ENCODE assay signal across 8 cellular contexts in the genomic region with DNA sequence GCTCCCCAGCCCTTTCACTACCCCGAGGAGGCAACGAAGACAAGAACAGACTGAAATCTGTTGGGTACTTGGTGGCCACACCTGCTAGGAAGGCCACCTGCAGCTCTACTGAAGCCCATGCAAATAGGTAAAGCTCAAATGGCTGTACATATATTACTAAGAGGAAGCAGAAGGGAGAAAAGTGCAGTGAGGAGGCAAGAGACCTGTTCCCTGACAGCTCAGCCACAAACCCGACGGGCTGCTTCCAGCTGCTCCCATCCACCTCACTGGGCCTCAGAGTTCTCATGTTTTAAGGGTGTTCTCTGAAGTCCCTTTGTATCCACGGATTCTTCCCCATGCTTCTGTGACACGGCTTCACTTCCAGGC. TPM values are rescaled to one million over a fixed set of nuclear protein-coding genes. Genes with fewer than 3 reads are reported as not detected.
DNase-seq lines count a peak whose midpoint lies in the region; ATAC-seq and TF ChIP-seq lines count a peak whose summit lies in the region.

No MANE protein-coding gene starts in this region.

- H2AFZ ChIP-seq in IMR-90 (replicated peaks; ENCODE audit: low read length, poor library complexity): peak overlapping the region; percentile 83
- no peak overlapping the region for H2AFZ ChIP-seq in smooth muscle cell (ENCODE audit: low read depth)

- H2AK5ac ChIP-seq in IMR-90 (ENCODE audit: low read depth, low read length): peak overlapping the region; percentile 97

- peak overlapping the region; percentile 96 for H2BK5ac ChIP-seq in IMR-90 (ENCODE audit: low read depth, low read length, poor library complexity, severe bottlenecking)

- H3K18ac ChIP-seq in IMR-90 (ENCODE audit: low read depth, low read length): peak overlapping the region; percentile 92

- dilution Hi-C loops in IMR-90 (cut with HindIII; ENCODE audit: low sequenced_read_pairs, unreplicated experiment): no loop called here

- H3K9me1 ChIP-seq in IMR-90 (ENCODE audit: insufficient read depth, low read length): peaks cover 48% of the 10 kb centered on the region

- H3K4me2 ChIP-seq in IMR-90 (ENCODE audit: low read depth, low read length) (peak overlapping the region; percentile 32), smooth muscle cell (peak overlapping the region; percentile 46)

- H3K36me3 Mint-ChIP-seq in activated naive CD4-positive, alpha-beta T cell treated with anti-CD3 and anti-CD28 coated beads, Interleukin-2, amount 10 ng/mL, durations not matched to agents 7 days and 5 days: no peaks in the 10 kb centered on the region

- peak overlapping the region; percentile 95 for H2AK9ac ChIP-seq in IMR-90 (replicated peaks; ENCODE audit: low read depth, low read length, poor library complexity)

- intact Hi-C loops in IMR-90 (cut with micrococcal nuclease): loop anchor here (1.0 kb wide), 1 partner anchor 35 kb away; no protein-coding TSS in a partner anchor

- TF ChIP-seq RAD21 in IMR-90 (IDR thresholded peaks at IDR 0.05; ENCODE audit: low read length): no peak

- CTCF ChIA-PET in IMR-90 (lab: Yijun Ruan, JAX): interaction anchor here (0.6 kb wide), 1 partner anchor 10 kb away, joined by 3 read pairs; no protein-coding TSS in a partner anchor
- CTCF ChIA-PET in activated naive CD4-positive, alpha-beta T cell treated with anti-CD3 and anti-CD28 coated beads, Interleukin-2, amount 10 ng/mL, durations not matched to agents 7 days and 5 days (lab: Charles Lee): no interaction called here

- WGBS in IMR-90 (ENCODE audit: extremely low coverage in 2 of 2, insufficient read length in 1 of 2), 2 experiments: no CpG with 5 or more reads among the region's 6 CpGs
- whole genome bisulfite sequencing in smooth muscle cell (ENCODE audit: low lambda C conversion rate): 40% methylated on average over 6 of the region's 6 CpGs

- no peaks in the 10 kb centered on the region for H3K27me3 ChIP-seq in IMR-90 (ENCODE audit: control insufficient read depth, insufficient read depth, low read length)
- H3K27me3 ChIP-seq in smooth muscle cell (ENCODE audit: low read depth): no peaks in the 10 kb centered on the region

- H3K23ac ChIP-seq in IMR-90 (ENCODE audit: low read depth, low read length): peak overlapping the region; percentile 86

- H3K4me1 ChIP-seq in IMR-90 (ENCODE audit: control insufficient read depth, insufficient read depth, low read length) (peaks cover 57% of the 10 kb centered on the region), smooth muscle cell (ENCODE audit: low read depth) (peaks cover 22% of the 10 kb centered on the region)

- peak; percentile 97 for ATAC-seq in GM21526 (IDR thresholded peaks at IDR 0.05; ENCODE audit: low FRiP score, unreplicated experiment)
- ATAC-seq in IMR-90 (ENCODE audit: low read depth): no peak
- ATAC-seq in esophagus mucosa: peak; percentile 51

- peak overlapping the region; percentile 63 to 94; a peak in 3 of 4 replicates for H4K8ac ChIP-seq in IMR-90 (ENCODE audit: low read depth in 2 of 2, low read length in 2 of 2)

- H3K4me1 Mint-ChIP-seq in activated naive CD4-positive, alpha-beta T cell treated with anti-CD3 and anti-CD28 coated beads, Interleukin-2, amount 10 ng/mL, durations not matched to agents 7 days and 5 days: no peaks in the 10 kb centered on the region

- POLR2A ChIA-PET in IMR-90 (lab: Charles Lee; ENCODE audit: unreplicated experiment): no interaction called here

- no peak overlapping the region for H3K27ac Mint-ChIP-seq in activated naive CD4-positive, alpha-beta T cell treated with anti-CD3 and anti-CD28 coated beads, Interleukin-2, amount 10 ng/mL, durations not matched to agents 7 days and 5 days

- in situ Hi-C loops in IMR-90 (cut with MboI; ENCODE audit: low sequenced_read_pairs): no loop called here

- H2BK15ac ChIP-seq in IMR-90 (ENCODE audit: low read depth, low read length): peak overlapping the region; percentile 90

- H4K5ac ChIP-seq in IMR-90 (ENCODE audit: low read depth, low read length): peak overlapping the region; percentile 90

- peak overlapping the region; percentile 98 for H3K4ac ChIP-seq in IMR-90 (ENCODE audit: low read depth, low read length)

- no peaks in the 10 kb centered on the region for H3K27me3 Mint-ChIP-seq in activated naive CD4-positive, alpha-beta T cell treated with anti-CD3 and anti-CD28 coated beads, Interleukin-2, amount 10 ng/mL, durations not matched to agents 7 days and 5 days

- H3K9ac ChIP-seq in IMR-90 (ENCODE audit: low read depth, low read length) (peak overlapping the region; percentile 53), smooth muscle cell (ENCODE audit: low read depth) (no peak overlapping the region)

- peak overlapping the region; percentile 89 for H3K14ac ChIP-seq in IMR-90 (replicated peaks; ENCODE audit: low read depth, low read length)

- H3K27ac ChIP-seq in IMR-90 (ENCODE audit: insufficient read depth, low read length) (peak overlapping the region; percentile 92), smooth muscle cell (ENCODE audit: low read depth) (peak overlapping the region; percentile 32)

- peak overlapping the region; percentile 93 for H4K91ac ChIP-seq in IMR-90 (ENCODE audit: insufficient read depth, low read depth, low read length)

- H4K20me1 ChIP-seq in IMR-90 (ENCODE audit: insufficient read depth, low read length) (peaks cover 35% of the 10 kb centered on the region), smooth muscle cell (ENCODE audit: low read depth) (peaks cover 53% of the 10 kb centered on the region)

- DNase-seq in DMS79 treated with DMSO at 0.1 percent for 48 hours (lab: John Stamatoyannopoulos, UW) (peak; percentile 78), IMR-90 (no peak), smooth muscle cell (lab: John Stamatoyannopoulos, UW; ENCODE audit: unreplicated experiment) (no peak), HuH-7.5 (ENCODE audit: low spot score) (no peak)
- DNase-seq in activated naive CD4-positive, alpha-beta T cell treated with anti-CD3 and anti-CD28 coated beads, Interleukin-2, amount 10 ng/mL, durations not matched to agents 7 days and 5 days: no peak
- DNase-seq in activated naive CD4-positive, alpha-beta T cell (lab: John Stamatoyannopoulos, UW): no peak

- H3K79me2 ChIP-seq in smooth muscle cell (ENCODE audit: low read depth): peaks cover 78% of the 10 kb centered on the region

- peak overlapping the region; percentile 94 for H2BK20ac ChIP-seq in IMR-90 (ENCODE audit: low read depth, low read length)

- no peak for TF ChIP-seq POLR2A in IMR-90 (IDR thresholded peaks at IDR 0.05; ENCODE audit: low read depth, low read length)

- no peak overlapping the region for H3K4me3 Mint-ChIP-seq in activated naive CD4-positive, alpha-beta T cell treated with anti-CD3 and anti-CD28 coated beads, Interleukin-2, amount 10 ng/mL, durations not matched to agents 7 days and 5 days

- H2BK120ac ChIP-seq in IMR-90 (ENCODE audit: low read depth, low read length): peak overlapping the region; percentile 91

- H3F3A ChIP-seq in smooth muscle cell (ENCODE audit: low read depth): no peaks in the 10 kb centered on the region

- H3K9me3 Mint-ChIP-seq in activated naive CD4-positive, alpha-beta T cell treated with anti-CD3 and anti-CD28 coated beads, Interleukin-2, amount 10 ng/mL, durations not matched to agents 7 days and 5 days: no peaks in the 10 kb centered on the region

- peak overlapping the region; percentile 82 for H3K56ac ChIP-seq in IMR-90 (ENCODE audit: extremely low read depth, insufficient read depth, low read length)

- TF ChIP-seq CTCF in IMR-90 (conservative IDR thresholded peaks at IDR 0.05; ENCODE audit: low read depth, low read length) (no peak), smooth muscle cell (IDR thresholded peaks at IDR 0.05; ENCODE audit: borderline replicate concordance, insufficient read depth, poor library complexity, severe bottlenecking) (no peak)

- BruUV-seq in IMR-90 (replicated peaks; lab: Mats Ljungman, UMichigan): no TSS peak

- H3K36me3 ChIP-seq in IMR-90 (ENCODE audit: control insufficient read depth, insufficient read depth, low read length) (peaks cover 6% of the 10 kb centered on the region; the same call in 1 of the 2 replicates), smooth muscle cell (ENCODE audit: low read depth) (no peaks in the 10 kb centered on the region)

- H3K4me3 ChIP-seq in IMR-90 (ENCODE audit: insufficient read depth, low read depth, low read length) (no peak overlapping the region), smooth muscle cell (no peak overlapping the region)

- no peaks in the 10 kb centered on the region for H3K9me3 ChIP-seq in IMR-90 (ENCODE audit: control insufficient read depth, insufficient read depth, low read length)
- H3K9me3 ChIP-seq in smooth muscle cell (replicated peaks; ENCODE audit: low read depth): no peaks in the 10 kb centered on the region

- H3K79me1 ChIP-seq in IMR-90 (ENCODE audit: low read depth in 1 of 2, low read length in 2 of 2): peaks cover 15 to 85% of the 10 kb centered on the region in 2 experiments; a peak in 3 of 4 replicates

TF ChIP-seq in IMR-90, 13 proteins besides CTCF, POLR2A, EP300 and RAD21 (continues in another document):
- TF ChIP-seq, protein P1, sequence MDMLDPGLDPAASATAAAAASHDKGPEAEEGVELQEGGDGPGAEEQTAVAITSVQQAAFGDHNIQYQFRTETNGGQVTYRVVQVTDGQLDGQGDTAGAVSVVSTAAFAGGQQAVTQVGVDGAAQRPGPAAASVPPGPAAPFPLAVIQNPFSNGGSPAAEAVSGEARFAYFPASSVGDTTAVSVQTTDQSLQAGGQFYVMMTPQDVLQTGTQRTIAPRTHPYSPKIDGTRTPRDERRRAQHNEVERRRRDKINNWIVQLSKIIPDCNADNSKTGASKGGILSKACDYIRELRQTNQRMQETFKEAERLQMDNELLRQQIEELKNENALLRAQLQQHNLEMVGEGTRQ (IDR thresholded peaks at IDR 0.05; ENCODE audit: low read depth, low read length): no peak
- no peak for TF ChIP-seq CEBPB (IDR thresholded peaks at IDR 0.05; ENCODE audit: low read depth, low read length)
- no peak for TF ChIP-seq MAZ (IDR thresholded peaks at IDR 0.05; ENCODE audit: borderline replicate concordance, low read depth, low read length)
- no peak for TF ChIP-seq NFE2L2 (IDR thresholded peaks at IDR 0.05; ENCODE audit: low read depth, low read length)
- TF ChIP-seq, protein P2, sequence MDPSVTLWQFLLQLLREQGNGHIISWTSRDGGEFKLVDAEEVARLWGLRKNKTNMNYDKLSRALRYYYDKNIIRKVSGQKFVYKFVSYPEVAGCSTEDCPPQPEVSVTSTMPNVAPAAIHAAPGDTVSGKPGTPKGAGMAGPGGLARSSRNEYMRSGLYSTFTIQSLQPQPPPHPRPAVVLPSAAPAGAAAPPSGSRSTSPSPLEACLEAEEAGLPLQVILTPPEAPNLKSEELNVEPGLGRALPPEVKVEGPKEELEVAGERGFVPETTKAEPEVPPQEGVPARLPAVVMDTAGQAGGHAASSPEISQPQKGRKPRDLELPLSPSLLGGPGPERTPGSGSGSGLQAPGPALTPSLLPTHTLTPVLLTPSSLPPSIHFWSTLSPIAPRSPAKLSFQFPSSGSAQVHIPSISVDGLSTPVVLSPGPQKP (IDR thresholded peaks at IDR 0.05; ENCODE audit: borderline replicate concordance, low read depth, low read length): no peak

RNA-seq across cellular contexts. Expression of a gene that starts 24.6 kb away (rescaled TPM):
- total RNA-seq in IMR-90 (2012; rRNA removed) (77.2 and 81.1 TPM in 2 replicates), esophagus mucosa (3.5 TPM), smooth muscle cell (32.0 and 35.6 TPM in 2 replicates)
- polyA plus RNA-seq in IMR-90 (2012; rRNA removed) (94.2 and 95.7 TPM in 2 replicates), smooth muscle cell (17.2 and 18.2 TPM in 2 replicates)
- polyA plus RNA-seq in IMR-90 (2012; cell fraction: cytosol; rRNA removed): 51.8 and 52.7 TPM in 2 replicates
- 86.8 and 207 TPM in 2 replicates for polyA plus RNA-seq in IMR-90 (2012; cell fraction: nucleus; rRNA removed; ENCODE audit: low replicate concordance)
